In the genomic region with DNA sequence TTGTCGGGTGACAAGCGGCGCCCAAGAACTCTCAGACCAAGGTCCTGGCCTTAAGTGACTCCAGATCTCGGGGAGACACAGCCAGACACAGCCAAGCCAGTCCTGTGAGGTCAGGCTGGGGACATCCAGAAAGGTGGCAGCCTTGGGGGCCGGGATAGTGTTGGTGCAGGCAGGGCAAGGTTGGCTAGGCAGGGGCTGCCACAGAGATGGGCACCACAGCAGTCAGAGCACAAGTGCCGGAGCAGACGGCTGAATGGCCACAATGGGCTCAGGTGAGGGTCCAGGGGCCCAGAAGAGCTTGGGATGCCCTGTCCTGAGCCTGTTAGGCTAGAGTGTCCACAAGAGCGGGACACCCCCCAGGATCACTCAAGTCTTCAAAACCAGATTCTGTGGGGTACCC, we compare ENCODE assay signal across 16 cellular contexts. TPM values are rescaled to one million over a fixed set of nuclear protein-coding genes. Genes with fewer than 3 reads are reported as not detected.
A peak's percentile ranks its signal among the peaks of the same experiment; 100 is the strongest.
DNase-seq lines count a peak whose midpoint lies in the region; ATAC-seq, FAIRE-seq and TF ChIP-seq lines count a peak whose summit lies in the region.
"Had no signal": no experiment of that assay in that cellular context is flagged by ENCODE, and none has a peak within 500 bp of the region (broad histone marks: within the 10 kb centered on the region; RNA-seq: fewer than 3 reads in every experiment).

No MANE protein-coding gene starts in this region.

- ATAC-seq in HepG2 = no peak
- no peak for ATAC-seq in right lobe of liver

- FAIRE-seq in HepG2 (lab: Jason Lieb, UNC) = no peak
- FAIRE-seq: GM18507 had no signal

- H3K27me3 ChIP-seq in HepG2 (ENCODE audit: control insufficient read depth in 1 of 2, insufficient read depth in 2 of 2, low read length in 2 of 2) (no peaks in the 10 kb centered on the region), right lobe of liver (no peaks in the 10 kb centered on the region), osteoblast (ENCODE audit: insufficient read depth, low read length) (no peaks in the 10 kb centered on the region)
- H3K27me3 ChIP-seq: BLaER1 had no signal

- H3K36me3 ChIP-seq in HepG2 (replicated peaks in 1 of 2; ENCODE audit: control insufficient read depth in 1 of 2, insufficient read depth in 2 of 2, low read length in 2 of 2) (peaks cover 33 to 55% of the 10 kb centered on the region in 2 experiments), right lobe of liver (peaks cover 4 to 80% (median 39%) of the 10 kb centered on the region in 4 donors), osteoblast (ENCODE audit: insufficient read depth, low read length) (peaks cover 82% of the 10 kb centered on the region)

- H2AFZ ChIP-seq in HepG2 (ENCODE audit: low read length) = no peak overlapping the region
- no peak overlapping the region for H2AFZ ChIP-seq in osteoblast (ENCODE audit: low read length)

- H3K9me3 ChIP-seq in HepG2 (ENCODE audit: low read length) (no peaks in the 10 kb centered on the region), right lobe of liver (no peaks in the 10 kb centered on the region), osteoblast (ENCODE audit: low read depth, low read length) (no peaks in the 10 kb centered on the region)
- H3K9me3 ChIP-seq: BLaER1 had no signal

- BruUV-seq in HepG2 (replicated peaks; lab: Mats Ljungman, UMichigan) = no TSS peak

- H3K9ac ChIP-seq in HepG2 (ENCODE audit: insufficient read depth, low read depth, low read length) = no peak overlapping the region

- TF ChIP-seq CTCF in HepG2 (CRISPR knock-in tag; IDR thresholded peaks at IDR 0.05) (no peak), right lobe of liver (IDR thresholded peaks at IDR 0.05) (no peak), osteoblast (IDR thresholded peaks at IDR 0.05; ENCODE audit: extremely low read depth, low read depth, low read length) (no peak)

- peak overlapping the region; percentile 52 for H3K27ac Mint-ChIP-seq in activated CD4-positive, alpha-beta memory T cell treated with anti-CD3 and anti-CD28 coated beads for 36 hours
- H3K27ac Mint-ChIP-seq in activated CD4-positive, alpha-beta memory T cell treated with anti-CD3 and anti-CD28 coated beads, Interleukin-2, amount 10 ng/mL, durations not matched to agents 7 days and 5 days = no peak overlapping the region
- H3K27ac Mint-ChIP-seq: HFFc6 had no signal

- H3K79me2 ChIP-seq in HepG2 (ENCODE audit: insufficient read depth, low read length) = no peaks in the 10 kb centered on the region
- no peaks in the 10 kb centered on the region for H3K79me2 ChIP-seq in osteoblast (ENCODE audit: insufficient read depth, low read length)

- POLR2A ChIA-PET in activated CD4-positive, alpha-beta memory T cell treated with anti-CD3 and anti-CD28 coated beads for 36 hours (lab: Charles Lee) = no interaction called here
- POLR2A ChIA-PET in activated CD4-positive, alpha-beta memory T cell treated with anti-CD3 and anti-CD28 coated beads, Interleukin-2, amount 10 ng/mL, durations not matched to agents 7 days and 5 days (lab: Charles Lee) = interaction anchor here (1.0 to 1.5 kb wide), 2 partner anchors 11 to 163 kb away, joined by 3 read pairs; a partner anchor contains a TSS
- POLR2A ChIA-PET in HepG2 (lab: Yijun Ruan, JAX) = no interaction called here

- H3K36me3 Mint-ChIP-seq in activated CD4-positive, alpha-beta memory T cell treated with anti-CD3 and anti-CD28 coated beads for 36 hours = peaks cover 22% of the 10 kb centered on the region
- peaks cover 28% of the 10 kb centered on the region for H3K36me3 Mint-ChIP-seq in activated CD4-positive, alpha-beta memory T cell treated with anti-CD3 and anti-CD28 coated beads, Interleukin-2, amount 10 ng/mL, durations not matched to agents 7 days and 5 days (ENCODE audit: low read depth)

- H3K4me1 Mint-ChIP-seq in activated CD4-positive, alpha-beta memory T cell treated with anti-CD3 and anti-CD28 coated beads for 36 hours (ENCODE audit: low read depth) = peaks cover 6% of the 10 kb centered on the region
- H3K4me1 Mint-ChIP-seq in activated CD4-positive, alpha-beta memory T cell treated with anti-CD3 and anti-CD28 coated beads, Interleukin-2, amount 10 ng/mL, durations not matched to agents 7 days and 5 days = peaks cover 4% of the 10 kb centered on the region

- no peak for TF ChIP-seq POLR2A in HepG2 (IDR thresholded peaks at IDR 0.05; ENCODE audit: insufficient read depth in 1 of 2, low read depth in 2 of 2, low read length in 2 of 2)
- TF ChIP-seq POLR2A in right lobe of liver (IDR thresholded peaks at IDR 0.05) = no peak

- H3K4me1 ChIP-seq in HepG2 (ENCODE audit: insufficient read depth, low read length) (no peaks in the 10 kb centered on the region), right lobe of liver (no peaks in the 10 kb centered on the region), osteoblast (ENCODE audit: insufficient read depth, low read length) (peaks cover 5% of the 10 kb centered on the region)

- H3K4me2 ChIP-seq in HepG2 (ENCODE audit: low read depth, low read length) (no peak overlapping the region), osteoblast (ENCODE audit: insufficient read depth, low read length) (no peak overlapping the region)
- H3K4me2 ChIP-seq: BLaER1 had no signal

- in situ Hi-C loops in HepG2 (cut with HindIII; ENCODE audit: extremely low pct_ligation_motif_present, low pct_unique_long_range_greater_than_20kb) = no loop called here

- TF ChIP-seq RAD21 in HepG2 (CRISPR knock-in tag; IDR thresholded peaks at IDR 0.05) = no peak

- no peak overlapping the region for H3K4me3 Mint-ChIP-seq in activated CD4-positive, alpha-beta memory T cell treated with anti-CD3 and anti-CD28 coated beads for 36 hours
- no peak overlapping the region for H3K4me3 Mint-ChIP-seq in activated CD4-positive, alpha-beta memory T cell treated with anti-CD3 and anti-CD28 coated beads, Interleukin-2, amount 10 ng/mL, durations not matched to agents 7 days and 5 days
- H3K4me3 Mint-ChIP-seq: CD4-positive, CD25-positive, alpha-beta regulatory T cell; HFFc6 had no signal

- H3K27ac ChIP-seq in HepG2 (ENCODE audit: extremely low read length, insufficient read depth, low read length) (no peak overlapping the region), right lobe of liver (no peak overlapping the region), osteoblast (ENCODE audit: low read depth, low read length) (no peak overlapping the region)
- H3K27ac ChIP-seq: BLaER1, HL-60 had no signal

- no peak for DNase-seq in activated CD4-positive, alpha-beta memory T cell treated with anti-CD3 and anti-CD28 coated beads for 36 hours
- no peak for DNase-seq in activated CD4-positive, alpha-beta memory T cell treated with anti-CD3 and anti-CD28 coated beads, Interleukin-2, amount 10 ng/mL, durations not matched to agents 7 days and 5 days
- DNase-seq in HepG2 (ENCODE audit: low spot score) (no peak), right lobe of liver (no peak), osteoblast (ENCODE audit: insufficient read length, low spot score, missing footprints) (peak; percentile 46), GF-D8 (lab: John Stamatoyannopoulos, UW) (no peak), amniotic stem cell (lab: John Stamatoyannopoulos, UW) (no peak)
- DNase-seq: 8988T; AML-193; CD4-positive, CD25-positive, alpha-beta regulatory T cell; DMS53; HCEC 1CT; HFFc6 had no signal

- CTCF ChIA-PET in activated CD4-positive, alpha-beta memory T cell treated with anti-CD3 and anti-CD28 coated beads for 36 hours (lab: Charles Lee) = no interaction called here
- CTCF ChIA-PET in activated CD4-positive, alpha-beta memory T cell treated with anti-CD3 and anti-CD28 coated beads, Interleukin-2, amount 10 ng/mL, durations not matched to agents 7 days and 5 days (lab: Charles Lee) = no interaction called here
- CTCF ChIA-PET in HepG2 (lab: Yijun Ruan, JAX; ENCODE audit: low intra/inter-chr PET ratio, low total read pairs) = no interaction called here

- WGBS in HepG2 (ENCODE audit: low lambda C conversion rate) = 100% methylated on average over 3 of the region's 8 CpGs
- WGBS in right lobe of liver (ENCODE audit: insufficient coverage, low coverage, low lambda C conversion rate, missing lambda C conversion rate) = no CpG with 5 or more reads among the region's 8 CpGs

- no peaks in the 10 kb centered on the region for H3K27me3 Mint-ChIP-seq in activated CD4-positive, alpha-beta memory T cell treated with anti-CD3 and anti-CD28 coated beads for 36 hours
- no peaks in the 10 kb centered on the region for H3K27me3 Mint-ChIP-seq in activated CD4-positive, alpha-beta memory T cell treated with anti-CD3 and anti-CD28 coated beads, Interleukin-2, amount 10 ng/mL, durations not matched to agents 7 days and 5 days
- H3K27me3 Mint-ChIP-seq: CD4-positive, CD25-positive, alpha-beta regulatory T cell had no signal

- H4K20me1 ChIP-seq in HepG2 (ENCODE audit: insufficient read depth, low read length) = no peaks in the 10 kb centered on the region
- peaks cover 4% of the 10 kb centered on the region for H4K20me1 ChIP-seq in osteoblast (ENCODE audit: insufficient read depth, low read length)

- no peak overlapping the region for H3K4me3 ChIP-seq in HepG2 (replicated peaks in 1 of 3; ENCODE audit: insufficient read depth in 1 of 3, low read depth in 2 of 3, low read length in 3 of 3)
- no peak overlapping the region for H3K4me3 ChIP-seq in right lobe of liver
- no peak overlapping the region for H3K4me3 ChIP-seq in osteoblast (ENCODE audit: insufficient read depth, low read length)
- H3K4me3 ChIP-seq: BLaER1 had no signal

- H3K9me3 Mint-ChIP-seq in activated CD4-positive, alpha-beta memory T cell treated with anti-CD3 and anti-CD28 coated beads for 36 hours = no peaks in the 10 kb centered on the region
- no peaks in the 10 kb centered on the region for H3K9me3 Mint-ChIP-seq in activated CD4-positive, alpha-beta memory T cell treated with anti-CD3 and anti-CD28 coated beads, Interleukin-2, amount 10 ng/mL, durations not matched to agents 7 days and 5 days
- H3K9me3 Mint-ChIP-seq: CD4-positive, CD25-positive, alpha-beta regulatory T cell; HFFc6 had no signal

- no peak for TF ChIP-seq EP300 in HepG2 (IDR thresholded peaks at IDR 0.05; ENCODE audit: low read depth in 2 of 2, low read length in 2 of 2)
- no peak for TF ChIP-seq EP300 in HepG2 (CRISPR knock-in tag; IDR thresholded peaks at IDR 0.05; ENCODE audit: borderline replicate concordance)

- intact Hi-C loops in activated CD4-positive, alpha-beta memory T cell treated with anti-CD3 and anti-CD28 coated beads for 36 hours (cut with micrococcal nuclease) = no loop called here
- intact Hi-C loops in HepG2 (cut with micrococcal nuclease; ENCODE audit: unreplicated experiment) (no loop called here), right lobe of liver (cut with DNase I) (no loop called here)

RNA-seq across cellular contexts. Expression of a gene that starts 32.2 kb away (rescaled TPM):
- 10 to 100 TPM; 38.6 to 40.9 TPM for total RNA-seq in activated CD4-positive, alpha-beta memory T cell treated with anti-CD3 and anti-CD28 coated beads for 36 hours
- 10 to 100 TPM; 68.8 to 76.9 TPM for total RNA-seq in activated CD4-positive, alpha-beta memory T cell treated with anti-CD3 and anti-CD28 coated beads, Interleukin-2, amount 10 ng/mL, durations not matched to agents 7 days and 5 days
- 11.2 and 16.8 TPM in 2 replicates for total RNA-seq in HepG2 (2016; rRNA removed; fragmentation: Illumina TruSeq; extraction: Trizol)
- 9.4 and 9.6 TPM in 2 replicates for total RNA-seq in HepG2 (2016; cell fraction: cytosol; rRNA removed; fragmentation: Illumina TruSeq; extraction: Trizol; ENCODE audit: low read depth)
- total RNA-seq in HepG2 (2016; cell fraction: insoluble cytoplasmic fraction; rRNA removed; fragmentation: Illumina TruSeq; extraction: Trizol) = 8.7 and 17.7 TPM in 2 replicates
- total RNA-seq in HepG2 (2016; cell fraction: membrane; rRNA removed; fragmentation: Illumina TruSeq; extraction: Trizol) = 8.8 and 10.6 TPM in 2 replicates
- total RNA-seq in HepG2 (2016; cell fraction: nucleus; rRNA removed; fragmentation: Illumina TruSeq; extraction: Trizol) = 22.6 and 31.6 TPM in 2 replicates
- 33.8 and 42.5 TPM in 2 replicates for polyA plus RNA-seq in HepG2 (2011; rRNA removed)
- polyA plus RNA-seq in HepG2 (2011; cell fraction: cytosol; rRNA removed) = 14.5 and 20.0 TPM in 2 replicates
- polyA plus RNA-seq in HepG2 (2011; cell fraction: nucleus; rRNA removed) = 141 and 157 TPM in 2 replicates
- 24.5 and 28.7 TPM in 2 replicates for polyA plus RNA-seq in HepG2 (2012)
- polyA plus RNA-seq in HepG2 (2016; cell fraction: cytosol; fragmentation: Illumina TruSeq; extraction: Trizol; ENCODE audit: low read depth) = 1.4 and 2.2 TPM in 2 replicates
- 8.0 and 11.9 TPM in 2 replicates for polyA plus RNA-seq in HepG2 (2016; cell fraction: insoluble cytoplasmic fraction; fragmentation: Illumina TruSeq; extraction: Trizol; ENCODE audit: low read depth)
- 3.5 and 4.4 TPM in 2 replicates for polyA plus RNA-seq in HepG2 (2016; cell fraction: membrane; fragmentation: Illumina TruSeq; extraction: Trizol; ENCODE audit: low read depth)
- polyA plus RNA-seq in HepG2 (2016; cell fraction: nucleus; fragmentation: Illumina TruSeq; extraction: Trizol; ENCODE audit: insufficient read depth, low read depth) = 63.3 and 65.0 TPM in 2 replicates
- polyA minus RNA-seq in HepG2 (2011; rRNA and poly(A)+ RNA removed; ENCODE audit: low replicate concordance) = 93.0 and 117 TPM in 2 replicates
- 26.3 and 30.4 TPM in 2 replicates for polyA minus RNA-seq in HepG2 (2011; cell fraction: cytosol; rRNA and poly(A)+ RNA removed)
- polyA minus RNA-seq in HepG2 (2011; cell fraction: nucleus; rRNA and poly(A)+ RNA removed) = 66.6 and 70.0 TPM in 2 replicates
- 10 to 100 TPM; 10.4 to 30.4 (median 19.3) TPM for total RNA-seq in right lobe of liver
- 37.1 and 39.1 TPM in 2 replicates for total RNA-seq in osteoblast

RNA-seq across cellular contexts. Expression of a gene that starts 32.5 kb away (rescaled TPM):
- total RNA-seq in activated CD4-positive, alpha-beta memory T cell treated with anti-CD3 and anti-CD28 coated beads for 36 hours = 10 to 100 TPM; 39.2 to 44.0 TPM
- total RNA-seq in activated CD4-positive, alpha-beta memory T cell treated with anti-CD3 and anti-CD28 coated beads, Interleukin-2, amount 10 ng/mL, durations not matched to agents 7 days and 5 days = 10 to 100 TPM; 63.1 to 67.1 TPM
- total RNA-seq in HepG2 (2016; rRNA removed; fragmentation: Illumina TruSeq; extraction: Trizol) (17.7 and 25.9 TPM in 2 replicates), right lobe of liver (10 to 100 TPM; 19.7 to 25.9 (median 23.6) TPM), osteoblast (27.1 and 31.2 TPM in 2 replicates)
- total RNA-seq in HepG2 (2016; cell fraction: cytosol; rRNA removed; fragmentation: Illumina TruSeq; extraction: Trizol; ENCODE audit: low read depth) = 8.7 and 9.2 TPM in 2 replicates
- total RNA-seq in HepG2 (2016; cell fraction: insoluble cytoplasmic fraction; rRNA removed; fragmentation: Illumina TruSeq; extraction: Trizol) = 16.1 and 27.0 TPM in 2 replicates
- 10.9 and 12.1 TPM in 2 replicates for total RNA-seq in HepG2 (2016; cell fraction: membrane; rRNA removed; fragmentation: Illumina TruSeq; extraction: Trizol)
- 21.4 and 23.7 TPM in 2 replicates for total RNA-seq in HepG2 (2016; cell fraction: nucleus; rRNA removed; fragmentation: Illumina TruSeq; extraction: Trizol)
- 21.6 and 29.1 TPM in 2 replicates for polyA plus RNA-seq in HepG2 (2011; rRNA removed)
- polyA plus RNA-seq in HepG2 (2011; cell fraction: cytosol; rRNA removed) = 15.9 and 20.9 TPM in 2 replicates
- polyA plus RNA-seq in HepG2 (2011; cell fraction: nucleus; rRNA removed) = 103 and 104 TPM in 2 replicates
- 20.3 and 27.6 TPM in 2 replicates for polyA plus RNA-seq in HepG2 (2012)
- polyA plus RNA-seq in HepG2 (2016; cell fraction: cytosol; fragmentation: Illumina TruSeq; extraction: Trizol; ENCODE audit: low read depth) = 6.2 and 7.6 TPM in 2 replicates
- polyA plus RNA-seq in HepG2 (2016; cell fraction: insoluble cytoplasmic fraction; fragmentation: Illumina TruSeq; extraction: Trizol; ENCODE audit: low read depth) = 14.4 and 18.3 TPM in 2 replicates
- polyA plus RNA-seq in HepG2 (2016; cell fraction: membrane; fragmentation: Illumina TruSeq; extraction: Trizol; ENCODE audit: low read depth) = 6.6 and 9.3 TPM in 2 replicates
- polyA plus RNA-seq in HepG2 (2016; cell fraction: nucleus; fragmentation: Illumina TruSeq; extraction: Trizol; ENCODE audit: insufficient read depth, low read depth) = 46.6 and 50.2 TPM in 2 replicates
- 22.4 and 37.1 TPM in 2 replicates for polyA minus RNA-seq in HepG2 (2011; rRNA and poly(A)+ RNA removed; ENCODE audit: low replicate concordance)
- 9.5 and 13.6 TPM in 2 replicates for polyA minus RNA-seq in HepG2 (2011; cell fraction: cytosol; rRNA and poly(A)+ RNA removed)
- polyA minus RNA-seq in HepG2 (2011; cell fraction: nucleus; rRNA and poly(A)+ RNA removed) = 35.1 and 46.9 TPM in 2 replicates

RNA-seq across cellular contexts. Expression of a gene that starts 52.7 kb away (rescaled TPM):
- total RNA-seq in activated CD4-positive, alpha-beta memory T cell treated with anti-CD3 and anti-CD28 coated beads for 36 hours = 100 to 1,000 TPM; 114 TPM
- total RNA-seq in activated CD4-positive, alpha-beta memory T cell treated with anti-CD3 and anti-CD28 coated beads, Interleukin-2, amount 10 ng/mL, durations not matched to agents 7 days and 5 days = 100 to 1,000 TPM; 109 to 113 TPM
- total RNA-seq in HepG2 (2016; rRNA removed; fragmentation: Illumina TruSeq; extraction: Trizol) (25.1 and 28.6 TPM in 2 replicates), right lobe of liver (10 to 100 TPM; 23.9 to 59.6 (median 39.2) TPM), osteoblast (48.6 and 48.9 TPM in 2 replicates)
- 10.8 and 13.3 TPM in 2 replicates for total RNA-seq in HepG2 (2016; cell fraction: cytosol; rRNA removed; fragmentation: Illumina TruSeq; extraction: Trizol; ENCODE audit: low read depth)
- total RNA-seq in HepG2 (2016; cell fraction: insoluble cytoplasmic fraction; rRNA removed; fragmentation: Illumina TruSeq; extraction: Trizol) = 24.5 and 30.0 TPM in 2 replicates
- 43.4 and 51.5 TPM in 2 replicates for total RNA-seq in HepG2 (2016; cell fraction: membrane; rRNA removed; fragmentation: Illumina TruSeq; extraction: Trizol)
- total RNA-seq in HepG2 (2016; cell fraction: nucleus; rRNA removed; fragmentation: Illumina TruSeq; extraction: Trizol) = 19.5 and 24.3 TPM in 2 replicates
- 15.1 and 16.8 TPM in 2 replicates for polyA plus RNA-seq in HepG2 (2011; rRNA removed)
- polyA plus RNA-seq in HepG2 (2011; cell fraction: cytosol; rRNA removed) = 10.5 and 13.4 TPM in 2 replicates
- polyA plus RNA-seq in HepG2 (2011; cell fraction: nucleus; rRNA removed) = 17.3 and 19.1 TPM in 2 replicates
- 19.3 and 26.1 TPM in 2 replicates for polyA plus RNA-seq in HepG2 (2012)
- polyA plus RNA-seq in HepG2 (2016; cell fraction: cytosol; fragmentation: Illumina TruSeq; extraction: Trizol; ENCODE audit: low read depth) = 13.2 and 13.4 TPM in 2 replicates
- 38.8 and 59.1 TPM in 2 replicates for polyA plus RNA-seq in HepG2 (2016; cell fraction: insoluble cytoplasmic fraction; fragmentation: Illumina TruSeq; extraction: Trizol; ENCODE audit: low read depth)
- polyA plus RNA-seq in HepG2 (2016; cell fraction: membrane; fragmentation: Illumina TruSeq; extraction: Trizol; ENCODE audit: low read depth) = 38.7 and 46.4 TPM in 2 replicates
- polyA plus RNA-seq in HepG2 (2016; cell fraction: nucleus; fragmentation: Illumina TruSeq; extraction: Trizol; ENCODE audit: insufficient read depth, low read depth) = 43.6 and 47.2 TPM in 2 replicates
- polyA minus RNA-seq in HepG2 (2011; rRNA and poly(A)+ RNA removed; ENCODE audit: low replicate concordance) = 16.0 and 18.2 TPM in 2 replicates
- polyA minus RNA-seq in HepG2 (2011; cell fraction: cytosol; rRNA and poly(A)+ RNA removed) = 24.2 and 24.4 TPM in 2 replicates
- polyA minus RNA-seq in HepG2 (2011; cell fraction: nucleus; rRNA and poly(A)+ RNA removed) = 11.5 and 14.5 TPM in 2 replicates
